Comparison of ENCODE assay signal across 20 cellular contexts in genomic region chr9:115305543-115305942, GRCh38.
"Had no signal": no experiment of that assay in that cellular context is flagged by ENCODE, and none has a peak within 500 bp of the region (broad histone marks: within the 10 kb centered on the region; RNA-seq: fewer than 3 reads in every experiment).

No MANE protein-coding gene starts in this region.

- H3K4me3 Mint-ChIP-seq: activated CD4-positive, alpha-beta T cell treated with anti-CD3 and anti-CD28 coated beads, Interleukin-2, amount 10 ng/mL, durations not matched to agents 7 days and 5 days; activated CD8-positive, alpha-beta T cell treated with anti-CD3 and anti-CD28 coated beads, Interleukin-2, amount 10 ng/mL, durations not matched to agents 7 days and 5 days; activated naive CD8-positive, alpha-beta T cell; endodermal cell; naive B cell; type B pancreatic cell had no signal

- H3K27me3 Mint-ChIP-seq: activated CD4-positive, alpha-beta T cell treated with anti-CD3 and anti-CD28 coated beads, Interleukin-2, amount 10 ng/mL, durations not matched to agents 7 days and 5 days; type B pancreatic cell had no signal

- H3K36me3 Mint-ChIP-seq: activated naive CD8-positive, alpha-beta T cell; naive B cell; type B pancreatic cell had no signal

- H3K27me3 ChIP-seq: adrenal gland, sigmoid colon, testis, vagina had no signal

- ATAC-seq: activated CD8-positive, alpha-beta T cell treated with anti-CD3 and anti-CD28 coated beads, Interleukin-2, amount 10 ng/mL, durations not matched to agents 7 days and 5 days; left cardiac atrium had no signal

- DNase-seq: activated CD4-positive, alpha-beta T cell treated with anti-CD3 and anti-CD28 coated beads, Interleukin-2, amount 10 ng/mL, durations not matched to agents 7 days and 5 days; activated CD4-positive, CD25-positive, alpha-beta regulatory T cell treated with anti-CD3 and anti-CD28 coated beads, Interleukin-2, amount 50 U/mL, for 72 hours; activated CD8-positive, alpha-beta T cell treated with anti-CD3 and anti-CD28 coated beads, Interleukin-2, amount 10 ng/mL, durations not matched to agents 7 days and 5 days; activated gamma-delta T cell treated with Interleukin-2 at 50 U/mL for 16 hours; activated T-cell treated with anti-CD3 and anti-CD28 coated beads, Interleukin-2, amount 50 U/mL, for 1 hour; adrenal gland; cortex of kidney; endodermal cell; foreskin fibroblast; left cardiac atrium; naive B cell; retina; sigmoid colon; stimulated activated CD4-positive, alpha-beta T cell treated with anti-CD3 and anti-CD28 coated beads, Interleukin-4, amount 100 ng/mL, for 1 hour; stimulated activated naive CD4-positive, alpha-beta T cell; testis had no signal

- H3K36me3 ChIP-seq: adrenal gland, sigmoid colon, vagina had no signal

- H3K9me3 ChIP-seq: adrenal gland, sigmoid colon, testis, vagina had no signal

- H3K9me3 Mint-ChIP-seq: activated CD4-positive, alpha-beta T cell treated with anti-CD3 and anti-CD28 coated beads, Interleukin-2, amount 10 ng/mL, durations not matched to agents 7 days and 5 days; type B pancreatic cell had no signal

- H3K27ac Mint-ChIP-seq: activated CD4-positive, alpha-beta T cell treated with anti-CD3 and anti-CD28 coated beads, Interleukin-2, amount 10 ng/mL, durations not matched to agents 7 days and 5 days; activated CD8-positive, alpha-beta T cell treated with anti-CD3 and anti-CD28 coated beads, Interleukin-2, amount 10 ng/mL, durations not matched to agents 7 days and 5 days; activated naive CD8-positive, alpha-beta T cell; endodermal cell; type B pancreatic cell had no signal

- H3K4me1 ChIP-seq: adrenal gland, sigmoid colon, testis, vagina had no signal

- H3K27ac ChIP-seq: adrenal gland, sigmoid colon, testis, vagina, VCaP had no signal

- H3K4me1 Mint-ChIP-seq: activated CD4-positive, alpha-beta T cell treated with anti-CD3 and anti-CD28 coated beads, Interleukin-2, amount 10 ng/mL, durations not matched to agents 7 days and 5 days; endodermal cell; naive B cell had no signal

- H3K4me3 ChIP-seq: adrenal gland, sigmoid colon, testis, vagina had no signal
